ENCODE assay signal across 8 cellular contexts in the genomic region with DNA sequence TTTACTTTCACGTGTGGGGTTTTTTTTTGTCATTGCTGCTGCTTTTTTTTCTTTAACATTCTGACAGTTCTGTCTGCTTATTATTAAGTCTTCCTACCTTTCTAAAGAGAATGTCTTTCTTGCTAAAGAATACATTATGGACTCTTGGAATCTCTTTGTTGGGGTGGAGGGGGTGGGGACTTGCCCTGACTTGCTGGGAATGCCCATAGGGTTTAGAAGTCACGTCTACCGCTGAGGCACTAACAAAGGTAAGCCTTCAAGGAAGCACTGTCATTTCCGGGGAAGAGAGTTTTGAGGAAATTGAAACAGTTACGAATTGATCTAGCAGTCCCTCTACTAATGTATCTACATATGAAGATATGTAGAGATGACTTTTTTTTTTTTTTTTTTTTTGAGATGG. TPM values are rescaled to one million over a fixed set of nuclear protein-coding genes. Genes with fewer than 3 reads are reported as not detected.
DNase-seq lines count a peak whose midpoint lies in the region; ATAC-seq and TF ChIP-seq lines count a peak whose summit lies in the region.

No MANE protein-coding gene starts in this region.

- peak overlapping the region; percentile 36; the same call in 1 of the 2 replicates for H3K4me3 ChIP-seq in SK-N-MC
- H3K4me3 ChIP-seq in gastrocnemius medialis = peak overlapping the region in 2 of 4 donors; percentile 9 to 26

- H3K27ac ChIP-seq in SK-N-MC (peak overlapping the region; percentile 84), epithelial cell of prostate (peak overlapping the region; percentile 95), gastrocnemius medialis (peak overlapping the region; percentile 48 to 76 (median 58))

- H3K36me3 ChIP-seq in SK-N-MC (ENCODE audit: insufficient read depth, low read length) (peaks cover 50% of the 10 kb centered on the region), gastrocnemius medialis (peaks cover 0 to 17% of the 10 kb centered on the region in 2 donors)

- H3K9ac ChIP-seq in SK-N-MC (ENCODE audit: insufficient read length) = no peak overlapping the region

- no peak for TF ChIP-seq CTCF in gastrocnemius medialis (IDR thresholded peaks at IDR 0.05 in 4 of 5, conservative IDR thresholded peaks at IDR 0.05 in 1 of 5)

- H3K27me3 ChIP-seq in gastrocnemius medialis = no peaks in the 10 kb centered on the region

- H3K9me3 ChIP-seq in SK-N-MC (ENCODE audit: low read depth, low read length) (no peaks in the 10 kb centered on the region), gastrocnemius medialis (no peaks in the 10 kb centered on the region)

- no peak for TF ChIP-seq POLR2A in gastrocnemius medialis (IDR thresholded peaks at IDR 0.05)

- peak; percentile 45 for DNase-seq in Daoy (ENCODE audit: low read depth)
- DNase-seq in SK-N-MC (ENCODE audit: low read depth, low spot score) = no peak
- peak; percentile 89 for DNase-seq in epithelial cell of prostate (ENCODE audit: low read depth, low spot score)
- DNase-seq in gastrocnemius medialis = no peak
- DNase-seq in NCI-H345 treated with DMSO at 0.1 percent for 48 hours (lab: John Stamatoyannopoulos, UW; ENCODE audit: unreplicated experiment) = no peak
- no peak for DNase-seq in DMS114 treated with DMSO at 0.1 percent for 48 hours (lab: John Stamatoyannopoulos, UW; ENCODE audit: unreplicated experiment)
- DNase-seq in 8988T = no peak

- ATAC-seq in gastrocnemius medialis (no peak), HG03095 (IDR thresholded peaks at IDR 0.05; ENCODE audit: unreplicated experiment) (no peak)

- H3K4me1 ChIP-seq in gastrocnemius medialis = peaks cover 34 to 50% of the 10 kb centered on the region in 2 donors

- intact Hi-C loops in gastrocnemius medialis (cut with DNase I; ENCODE audit: low total_unique reads) = no loop called here

- in situ Hi-C loops in gastrocnemius medialis (cut with MboI; ENCODE audit: low sequenced_read_pairs in 4 of 4) = no loop called here

RNA-seq across cellular contexts. Expression of a gene that starts 19.4 kb away (rescaled TPM):
- total RNA-seq in Daoy (2014; rRNA removed; shearing (Covaris generic)) = 74.0 and 88.6 TPM in 2 replicates
- 100 to 1,000 TPM; 110 to 207 (median 133) TPM for total RNA-seq in gastrocnemius medialis

RNA-seq across cellular contexts. Expression of a gene that starts 41.3 kb away (rescaled TPM):
- not detected in 2 replicates for total RNA-seq in Daoy (2014; rRNA removed; shearing (Covaris generic))
- total RNA-seq in gastrocnemius medialis = 1 to 10 TPM in 3 of 4 donors, under 1 TPM in 1; 0.97 to 2.4 (median 1.9) TPM

Comparison
In these comparisons a context has a peak if more than half of its experiments do, and no peak if none do; other contexts are left out.
1. DNase-seq: peak in Daoy (single experiment) and epithelial cell of prostate (single experiment); none in SK-N-MC (single experiment), gastrocnemius medialis (0 of 2), NCI-H345 treated with DMSO at 0.1 percent for 48 hours (single experiment), DMS114 treated with DMSO at 0.1 percent for 48 hours (single experiment) and 8988T (single experiment).
2. Peak in every context shown above with its lines, with median percentiles within 50 percentile points of each other: H3K27ac ChIP-seq.